ENCODE assay signal across 9 cellular contexts in the genomic region with DNA sequence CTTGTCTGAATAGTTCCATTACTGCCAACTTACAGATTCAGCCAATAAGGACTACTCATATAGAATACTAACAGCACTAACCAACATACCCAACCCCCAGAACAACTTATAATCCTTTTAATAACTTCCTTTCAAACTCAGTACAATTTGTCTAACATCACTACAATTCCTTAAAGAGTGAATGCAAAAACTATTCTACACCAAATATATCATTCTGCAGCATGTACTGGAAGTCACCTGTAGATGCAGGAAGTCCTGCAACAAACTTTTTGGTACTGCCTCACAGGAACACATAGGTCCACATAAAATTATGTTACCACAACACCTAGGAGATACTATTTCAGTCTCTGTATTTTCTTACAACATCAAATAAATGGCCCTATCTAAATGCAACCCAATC. TPM values are rescaled to one million over a fixed set of nuclear protein-coding genes. Genes with fewer than 3 reads are reported as not detected.
DNase-seq lines count a peak whose midpoint lies in the region; ATAC-seq and TF ChIP-seq lines count a peak whose summit lies in the region.
"Had no signal": no experiment of that assay in that cellular context is flagged by ENCODE, and none has a peak within 500 bp of the region (broad histone marks: within the 10 kb centered on the region; RNA-seq: fewer than 3 reads in every experiment).

No MANE protein-coding gene starts in this region.

- H3K9ac ChIP-seq in SU-DHL-6 (ENCODE audit: low read length) (peak overlapping the region; percentile 94; the same call in 1 of the 2 replicates), rectal smooth muscle tissue (ENCODE audit: low read length) (no peak overlapping the region)

- H3K27ac ChIP-seq in SU-DHL-6 (ENCODE audit: low read depth, low read length) (no peak overlapping the region), rectal smooth muscle tissue (ENCODE audit: low read depth, low read length) (no peak overlapping the region)

- peaks cover 39% of the 10 kb centered on the region for H3F3A ChIP-seq in SU-DHL-6 (ENCODE audit: insufficient read depth)

- H3K4me3 ChIP-seq in GM12865 (ENCODE audit: low read depth, low read length) (peak overlapping the region; percentile 64), SU-DHL-6 (ENCODE audit: insufficient read depth, low read length, poor library complexity, severe bottlenecking) (peak overlapping the region; percentile 76), rectal smooth muscle tissue (ENCODE audit: low read length) (peak overlapping the region; percentile 99)

- no peak for DNase-seq in GM12865 (ENCODE audit: low read depth)
- DNase-seq in fibroblast of peridontal ligament (ENCODE audit: extremely low read depth), result peak; percentile 15
- no peak for DNase-seq in NCI-H1092 (lab: John Stamatoyannopoulos, UW)
- no peak for DNase-seq in omental fat pad (ENCODE audit: low spot score)
- DNase-seq: NCI-H1092 treated with DMSO at 0.1 percent for 48 hours had no signal

- H3K4me2 ChIP-seq in SU-DHL-6 (ENCODE audit: low read depth, low read length, poor library complexity, severe bottlenecking), result peak overlapping the region; percentile 85

- no peaks in the 10 kb centered on the region for H3K9me3 ChIP-seq in SU-DHL-6 (ENCODE audit: insufficient read depth, low read length)

- TF ChIP-seq CTCF in GM12865 (IDR thresholded peaks at IDR 0.05; ENCODE audit: insufficient read depth, low read depth, low read length, missing control alignments), result no peak
- no peak for TF ChIP-seq CTCF in SU-DHL-6 (IDR thresholded peaks at IDR 0.05; ENCODE audit: insufficient read depth, low read length, poor library complexity, severe bottlenecking)
- no peak for TF ChIP-seq CTCF in omental fat pad (IDR thresholded peaks at IDR 0.05)

- peaks cover 64% of the 10 kb centered on the region for H3K36me3 ChIP-seq in SU-DHL-6 (ENCODE audit: low read length)
- H3K36me3 ChIP-seq in rectal smooth muscle tissue (ENCODE audit: control insufficient read depth, insufficient read depth, low read length), result peaks cover 10% of the 10 kb centered on the region

- H2AFZ ChIP-seq in SU-DHL-6 (ENCODE audit: low read depth, low read length, severe bottlenecking), result no peak overlapping the region

- H4K20me1 ChIP-seq in SU-DHL-6 (ENCODE audit: low read depth, low read length), result peaks cover 62% of the 10 kb centered on the region

- H3K79me2 ChIP-seq in SU-DHL-6 (ENCODE audit: insufficient read depth, low read length), result peaks cover 76% of the 10 kb centered on the region

- H3K27me3 ChIP-seq in SU-DHL-6 (ENCODE audit: low read length), result no peaks in the 10 kb centered on the region
- no peaks in the 10 kb centered on the region for H3K27me3 ChIP-seq in rectal smooth muscle tissue (ENCODE audit: control insufficient read depth, insufficient read depth, low read length)

- no peaks in the 10 kb centered on the region for H3K9me2 ChIP-seq in SU-DHL-6 (replicated peaks; ENCODE audit: insufficient read depth, low read length)

- no peak for ATAC-seq in HG03342 (IDR thresholded peaks at IDR 0.05; ENCODE audit: unreplicated experiment)
- no peak for ATAC-seq in GM21786 (IDR thresholded peaks at IDR 0.05; ENCODE audit: unreplicated experiment)
- no peak for ATAC-seq in omental fat pad (ENCODE audit: low FRiP score)

- peaks cover 42% of the 10 kb centered on the region for H3K4me1 ChIP-seq in rectal smooth muscle tissue (ENCODE audit: control insufficient read depth, insufficient read depth, low read length)

RNA-seq across cellular contexts. Expression of gene CCNL1, which starts 2.1 kb away (rescaled TPM):
- 100 to 1,000 TPM; 378 to 875 (median 605) TPM for total RNA-seq in omental fat pad
